10 cellular contexts compared by ENCODE assay signal in the genomic region with DNA sequence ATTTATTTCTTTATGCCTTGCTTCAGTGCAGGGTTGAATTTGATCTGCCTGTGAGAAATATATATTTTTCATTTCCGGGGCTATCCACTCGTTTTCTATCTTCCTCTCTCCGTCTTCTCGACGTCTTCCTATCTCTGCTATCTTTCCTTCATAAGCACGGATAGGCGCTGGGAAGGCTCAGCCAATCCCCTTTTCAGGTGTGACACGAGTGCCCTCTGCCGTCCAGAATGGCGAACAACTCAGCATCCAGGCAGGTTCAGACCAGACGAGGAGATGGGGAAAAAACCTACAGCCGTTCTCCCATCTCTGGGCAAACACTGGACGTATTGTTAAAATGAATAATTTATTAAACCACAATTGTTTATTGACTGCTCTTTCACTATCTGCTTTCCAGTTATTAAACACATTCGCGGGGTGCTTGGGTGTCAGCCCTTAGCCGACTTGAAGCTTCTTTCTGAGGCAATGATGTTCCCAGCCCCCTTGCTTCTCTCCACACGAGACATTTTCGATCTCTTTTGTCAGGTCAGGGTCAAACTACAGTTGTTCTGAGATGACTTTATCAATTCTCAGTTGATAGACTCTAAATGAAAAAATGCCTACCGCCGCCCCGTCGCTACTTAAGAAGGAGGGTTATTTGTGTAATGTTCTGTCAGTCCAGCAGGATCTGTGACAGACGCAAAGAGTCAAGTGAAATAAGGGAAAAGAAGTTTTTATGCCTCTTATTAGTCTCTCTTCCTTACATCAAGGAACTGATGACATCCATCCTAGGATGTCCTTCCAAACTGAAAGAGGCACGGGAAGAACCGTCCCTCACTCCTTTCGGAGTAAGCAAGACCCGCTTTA.
DNase-seq lines count a peak whose midpoint lies in the region; ATAC-seq and TF ChIP-seq lines count a peak whose summit lies in the region.
"Had no signal": no experiment of that assay in that cellular context is flagged by ENCODE, and none has a peak within 500 bp of the region (broad histone marks: within the 10 kb centered on the region; RNA-seq: fewer than 3 reads in every experiment).

No MANE protein-coding gene starts in this region.

- no peak overlapping the region for H3K4me3 ChIP-seq in osteoblast (ENCODE audit: insufficient read depth, low read length)
- H3K4me3 ChIP-seq: BLaER1 treated with 17β-estradiol and CSF1 and Interleukin-3, amounts not matched to agents 10 nM and 100 nM had no signal

- no peaks in the 10 kb centered on the region for H3K27me3 ChIP-seq in osteoblast (ENCODE audit: insufficient read depth, low read length)
- H3K27me3 ChIP-seq: BLaER1 treated with 17β-estradiol and CSF1 and Interleukin-3, amounts not matched to agents 10 nM and 100 nM had no signal

- no peaks in the 10 kb centered on the region for H4K20me1 ChIP-seq in osteoblast (ENCODE audit: insufficient read depth, low read length)
- H4K20me1 ChIP-seq: BLaER1 treated with 17β-estradiol and CSF1 and Interleukin-3, amounts not matched to agents 10 nM and 100 nM had no signal

- peak; percentile 97 for ATAC-seq in HG02798 (IDR thresholded peaks at IDR 0.05; ENCODE audit: poor library complexity, unreplicated experiment)

- peak overlapping the region; percentile 60 for H3K4me2 ChIP-seq in osteoblast (ENCODE audit: insufficient read depth, low read length)

- TF ChIP-seq CTCF in osteoblast (IDR thresholded peaks at IDR 0.05; ENCODE audit: extremely low read depth, low read depth, low read length), result peak; percentile 82

- no peaks in the 10 kb centered on the region for H3K9me3 ChIP-seq in osteoblast (ENCODE audit: low read depth, low read length)
- H3K9me3 ChIP-seq: BLaER1 treated with 17β-estradiol and CSF1 and Interleukin-3, amounts not matched to agents 10 nM and 100 nM had no signal

- no peaks in the 10 kb centered on the region for H3K36me3 ChIP-seq in osteoblast (ENCODE audit: insufficient read depth, low read length)
- H3K36me3 ChIP-seq: BLaER1 treated with 17β-estradiol and CSF1 and Interleukin-3, amounts not matched to agents 10 nM and 100 nM had no signal

- DNase-seq in SHP77 (lab: John Stamatoyannopoulos, UW) (peak; percentile 64 to 72), SHP77 treated with DMSO at 0.1 percent for 48 hours (lab: John Stamatoyannopoulos, UW) (no peak), NCI-H2171 treated with DMSO at 0.1 percent for 48 hours (lab: John Stamatoyannopoulos, UW) (peak; percentile 78), activated T-cell treated with anti-CD3 and anti-CD28 coated beads for 4 hours (peak; percentile 24), foreskin melanocyte (peak; percentile 38), osteoblast (ENCODE audit: insufficient read length, low spot score, missing footprints) (peak; percentile 69), SKM-1 (lab: John Stamatoyannopoulos, UW; ENCODE audit: unreplicated experiment) (no peak)

- no peak overlapping the region for H3K27ac ChIP-seq in osteoblast (ENCODE audit: low read depth, low read length)
- H3K27ac ChIP-seq: BLaER1 treated with 17β-estradiol and CSF1 and Interleukin-3, amounts not matched to agents 10 nM and 100 nM; epithelial cell of prostate had no signal

- no peaks in the 10 kb centered on the region for H3K79me2 ChIP-seq in osteoblast (ENCODE audit: insufficient read depth, low read length)

- peak overlapping the region; percentile 32 for H2AFZ ChIP-seq in osteoblast (ENCODE audit: low read length)

- no peaks in the 10 kb centered on the region for H3K4me1 ChIP-seq in osteoblast (ENCODE audit: insufficient read depth, low read length)

Comparison
In these comparisons a context has a peak if more than half of its experiments do, and no peak if none do; other contexts are left out.
1. DNase-seq: peak in SHP77 (2 of 2), NCI-H2171 treated with DMSO at 0.1 percent for 48 hours (single experiment), activated T-cell treated with anti-CD3 and anti-CD28 coated beads for 4 hours (single experiment), foreskin melanocyte (single experiment) and osteoblast (single experiment); none in SHP77 treated with DMSO at 0.1 percent for 48 hours (single experiment) and SKM-1 (single experiment).